Comparison of ENCODE assay signal across 3 cellular contexts in the genomic region with DNA sequence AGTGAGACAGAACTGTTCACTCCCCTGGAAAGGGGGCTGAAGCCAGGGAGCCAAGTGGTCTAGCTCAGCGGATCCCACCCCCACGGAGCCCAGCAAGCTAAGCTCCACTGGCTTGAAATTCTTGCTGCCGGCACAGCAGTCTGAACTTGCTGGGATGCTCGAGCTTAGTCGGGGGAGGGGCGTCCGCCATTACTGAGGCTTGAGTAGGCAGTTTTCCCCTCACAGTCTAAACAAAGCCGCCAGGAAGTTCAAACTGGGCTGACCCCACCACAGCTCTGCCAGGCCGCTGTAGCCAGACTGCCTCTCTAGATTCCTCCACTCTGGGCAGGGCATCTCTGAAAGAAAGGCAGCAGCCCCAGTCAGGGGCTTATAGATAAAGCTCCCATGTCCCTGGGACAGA. TPM values are rescaled to one million over a fixed set of nuclear protein-coding genes. Genes with fewer than 3 reads are reported as not detected.
"Had no signal": no experiment of that assay in that cellular context is flagged by ENCODE, and none has a peak within 500 bp of the region (broad histone marks: within the 10 kb centered on the region; RNA-seq: fewer than 3 reads in every experiment).

No MANE protein-coding gene starts in this region.

RNA-seq across cellular contexts. Expression of a gene that starts 20.0 kb away (rescaled TPM):
- total RNA-seq: left lobe of liver, mononuclear cell, right lobe of liver had no signal
